In the genomic region with DNA sequence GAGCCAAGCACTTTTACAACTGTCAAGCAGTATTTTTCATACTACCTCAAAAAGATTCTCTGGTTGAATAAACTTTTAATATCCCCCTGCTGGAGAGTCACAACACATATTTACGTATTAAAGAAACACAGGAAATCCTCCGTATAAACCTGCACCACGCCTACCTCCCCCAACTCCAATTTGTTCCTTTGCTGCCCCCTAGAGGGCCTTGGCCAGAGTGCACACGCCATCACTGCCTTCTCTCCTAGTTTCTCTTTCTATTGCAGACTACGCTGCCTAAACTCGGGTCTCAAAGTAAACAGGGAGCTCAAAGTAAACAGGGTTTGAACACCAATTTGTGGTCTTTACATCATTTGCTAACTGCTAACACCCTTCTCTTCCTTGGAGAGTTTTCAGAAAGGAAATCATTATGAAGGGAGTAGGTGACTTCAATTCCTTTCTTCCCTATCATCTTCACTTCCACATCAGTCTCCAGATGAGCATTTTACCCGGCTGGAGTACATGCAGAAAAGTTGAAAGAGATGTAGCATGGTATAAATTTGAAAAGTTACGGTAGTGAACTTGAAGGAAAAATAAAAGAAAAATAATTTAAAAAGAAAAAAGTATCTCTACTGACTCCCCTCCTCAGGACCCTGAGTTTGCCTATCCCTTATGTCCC, we compare ENCODE assay signal across 11 cellular contexts. TPM values are rescaled to one million over a fixed set of nuclear protein-coding genes. Genes with fewer than 3 reads are reported as not detected.
A peak's percentile ranks its signal among the peaks of the same experiment; 100 is the strongest.
DNase-seq lines count a peak whose midpoint lies in the region; ATAC-seq, FAIRE-seq and TF ChIP-seq lines count a peak whose summit lies in the region.
"Not testable (repeated sequence)": the region's sequence is repeated elsewhere in the genome, so short reads cannot be mapped to it uniquely, and the experiment has no call there.
"Had no signal": no experiment of that assay in that cellular context is flagged by ENCODE, and none has a peak within 500 bp of the region (broad histone marks: within the 10 kb centered on the region; RNA-seq: fewer than 3 reads in every experiment).

No MANE protein-coding gene starts in this region.

- H3K4me1 Mint-ChIP-seq in naive thymus-derived CD8-positive, alpha-beta T cell: not testable (repeated sequence)

- RAD21 ChIA-PET in GM12878 (lab: Charles Lee; ENCODE audit: unreplicated experiment): not testable (repeated sequence)

- ATAC-seq in DND-41 (ENCODE audit: insufficient read depth, low read depth) (peak; percentile 98), GM19035 (IDR thresholded peaks at IDR 0.05; ENCODE audit: unreplicated experiment) (peak; percentile 100), GM21528 (IDR thresholded peaks at IDR 0.05; ENCODE audit: low FRiP score, unreplicated experiment) (peak; percentile 100), HG02870 (IDR thresholded peaks at IDR 0.05; ENCODE audit: unreplicated experiment) (peak; percentile 100), HG03280 (IDR thresholded peaks at IDR 0.05; ENCODE audit: unreplicated experiment) (peak; percentile 98), GM12878 (peak; percentile 91)
- ATAC-seq in naive thymus-derived CD8-positive, alpha-beta T cell: peak; percentile 69 to 91

- H2AFZ ChIP-seq in DND-41 (ENCODE audit: low read depth, low read length); GM12878 (ENCODE audit: control insufficient read depth, low read depth, low read length): not testable (repeated sequence)
- 0 out of 2 replicates have a peak overlapping the region, but pooled peaks have one; percentile 46 for H2AFZ ChIP-seq in OCI-LY7 (ENCODE audit: low read length)

- SMC1A ChIA-PET in GM12878 (lab: Charles Lee; ENCODE audit: uncharacterized antibody, unreplicated experiment): not testable (repeated sequence)

- H3K27ac Mint-ChIP-seq in naive thymus-derived CD8-positive, alpha-beta T cell: not testable (repeated sequence)

- not testable (repeated sequence) for H3K27me3 ChIP-seq in DND-41 (ENCODE audit: insufficient read depth, low read length, poor library complexity); GM12878 (replicated peaks in 1 of 2; ENCODE audit: control insufficient read depth in 2 of 2, insufficient read depth in 2 of 2, low read length in 1 of 2)

- POLR2A ChIA-PET in OCI-LY7 (lab: Charles Lee); GM12878 (lab: Charles Lee); naive thymus-derived CD8-positive, alpha-beta T cell (lab: Charles Lee): not testable (repeated sequence)

- TF ChIP-seq RAD21 in GM12878 (IDR thresholded peaks at IDR 0.05; ENCODE audit: insufficient read depth, low read depth, low read length): not testable (repeated sequence)

- CTCF ChIA-PET in OCI-LY7 (lab: Charles Lee; ENCODE audit: unreplicated experiment); GM12878 (lab: Yijun Ruan, JAX): not testable (repeated sequence)

- TF ChIP-seq CTCF in DND-41 (IDR thresholded peaks at IDR 0.05; ENCODE audit: borderline replicate concordance, extremely low read depth, low read length, poor library complexity, severe bottlenecking); OCI-LY7 (conservative IDR thresholded peaks at IDR 0.05; ENCODE audit: low read length); GM12878 (IDR thresholded peaks at IDR 0.05 in 2 of 3, conservative IDR thresholded peaks at IDR 0.05 in 1 of 3; ENCODE audit: control insufficient read depth in 2 of 3, extremely low read depth in 1 of 3, insufficient read depth in 1 of 3, low read depth in 3 of 3, low read length in 3 of 3): not testable (repeated sequence)

- peak overlapping the region; percentile 47; the same call in 1 of the 2 replicates for H3K4me2 ChIP-seq in DND-41 (ENCODE audit: insufficient read depth, low read length)
- not testable (repeated sequence) for H3K4me2 ChIP-seq in OCI-LY7 (ENCODE audit: low read length); GM12878 (ENCODE audit: control insufficient read depth, insufficient read depth)

- not testable (repeated sequence) for H3K27ac ChIP-seq in DND-41 (ENCODE audit: low read length); OCI-LY7 (ENCODE audit: low read depth, low read length, poor library complexity, severe bottlenecking); GM12878 (ENCODE audit: control insufficient read depth, insufficient read depth)

- H3K4me1 ChIP-seq in DND-41 (ENCODE audit: insufficient read depth, low read length); OCI-LY7 (ENCODE audit: insufficient read depth, low read length, poor library complexity, severe bottlenecking); GM12878 (ENCODE audit: control insufficient read depth, insufficient read depth, low read length): not testable (repeated sequence)

- H3K4me3 Mint-ChIP-seq in naive thymus-derived CD8-positive, alpha-beta T cell: peak overlapping the region in 2 of 10 donors; percentile 15 to 19

- not testable (repeated sequence) for H3K36me3 ChIP-seq in DND-41 (ENCODE audit: insufficient read depth, low read length); OCI-LY7 (ENCODE audit: insufficient read depth, low read length); GM12878 (ENCODE audit: control insufficient read depth in 2 of 2, insufficient read depth in 2 of 2, low read length in 1 of 2)

- H3K27me3 Mint-ChIP-seq in naive thymus-derived CD8-positive, alpha-beta T cell: not testable (repeated sequence)

- no CpG with 5 or more reads among the region's 8 CpGs for WGBS in GM12878 (ENCODE audit: insufficient coverage, insufficient replicate concordance, low lambda C conversion rate, missing lambda C conversion rate)

- not testable (repeated sequence) for H4K20me1 ChIP-seq in DND-41 (ENCODE audit: insufficient read depth, low read length); OCI-LY7 (ENCODE audit: insufficient read depth, low read length); GM12878 (ENCODE audit: control insufficient read depth, insufficient read depth)

- H3K36me3 Mint-ChIP-seq in naive thymus-derived CD8-positive, alpha-beta T cell: not testable (repeated sequence)

- H3K9me3 ChIP-seq in DND-41 (ENCODE audit: insufficient read depth, low read length, severe bottlenecking); OCI-LY7 (ENCODE audit: low read length); GM12878 (replicated peaks; ENCODE audit: control insufficient read depth, insufficient read depth, low read length): not testable (repeated sequence)

- not testable (repeated sequence) for H3K9me2 ChIP-seq in OCI-LY7 (ENCODE audit: insufficient read depth, low read length)

- not testable (repeated sequence) for H3K79me2 ChIP-seq in DND-41 (ENCODE audit: insufficient read depth, low read length); OCI-LY7 (ENCODE audit: insufficient read depth, low read depth, low read length); GM12878 (ENCODE audit: control insufficient read depth, insufficient read depth, low read length)

- H3K9me3 Mint-ChIP-seq in naive thymus-derived CD8-positive, alpha-beta T cell: not testable (repeated sequence)

- not testable (repeated sequence) for FAIRE-seq in GM12878 (lab: Jason Lieb, UNC)

- BruUV-seq in OCI-LY7 (replicated peaks; lab: Mats Ljungman, UMichigan); GM12878 (replicated peaks; lab: Mats Ljungman, UMichigan): not testable (repeated sequence)

- DNase-seq in DND-41; OCI-LY7 (ENCODE audit: low spot score); GM12878 (ENCODE audit: low read depth, low spot score); naive thymus-derived CD8-positive, alpha-beta T cell: not testable (repeated sequence)

- not testable (repeated sequence) for TF ChIP-seq EP300 in GM12878 (IDR thresholded peaks at IDR 0.05; ENCODE audit: borderline replicate concordance in 1 of 2, control insufficient read depth in 1 of 2, low read depth in 2 of 2, low read length in 2 of 2)

- not testable (repeated sequence) for H3K4me3 ChIP-seq in DND-41 (ENCODE audit: low read depth in 1 of 2, low read length in 2 of 2); OCI-LY7 (ENCODE audit: low read depth, low read length, poor library complexity, severe bottlenecking); GM12878

- in situ Hi-C loops in GM12878 (cut with MboI): not testable (repeated sequence)

- intact Hi-C loops in OCI-LY7 (cut with micrococcal nuclease; ENCODE audit: unreplicated experiment); GM12878 (cut with micrococcal nuclease; ENCODE audit: unreplicated experiment): not testable (repeated sequence)

- not testable (repeated sequence) for TF ChIP-seq POLR2A in GM12878 (IDR thresholded peaks at IDR 0.05; ENCODE audit: low read depth, low read length)

- H3K9ac ChIP-seq in DND-41 (ENCODE audit: low read depth, low read length); GM12878 (ENCODE audit: control insufficient read depth, insufficient read depth, low read length): not testable (repeated sequence)

RNA-seq across cellular contexts. Expression of a gene that starts 8.2 kb away (rescaled TPM):
- not detected in 2 replicates for total RNA-seq in OCI-LY7 (2014; rRNA removed; shearing (Covaris generic))
- total RNA-seq in OCI-LY7 (2022): not detected in 2 replicates
- not detected in 2 replicates for total RNA-seq in GM12878 (2013; cell fraction: nucleolus; rRNA removed)
- not detected in 2 replicates for total RNA-seq in GM12878 (2014; rRNA removed)
- total RNA-seq in GM12878 (2014; rRNA removed; fragmentation: Illumina TruSeq; extraction: Trizol): not detected in 2 replicates
- not detected in 2 replicates for total RNA-seq in GM12878 (2021)
- not detected for polyA plus RNA-seq in GM12878 (2011; ENCODE audit: low read depth)
- polyA plus RNA-seq in GM12878 (2011; rRNA removed): not detected in 2 replicates
- not detected in 2 replicates for polyA plus RNA-seq in GM12878 (2011; cell fraction: cytosol; rRNA removed)
- polyA plus RNA-seq in GM12878 (2011; cell fraction: nucleus; rRNA removed): not detected in 2 replicates
- not detected in 2 replicates for polyA plus RNA-seq in GM12878 (2012)
- polyA plus RNA-seq in GM12878 (2014; fragmentation: Illumina TruSeq; extraction: Trizol): not detected in 2 replicates
- polyA plus RNA-seq in GM12878 (2014; fragmentation: Nextera tagmentation; extraction: Ambion mirVana): not detected
- not detected in 2 replicates for polyA plus RNA-seq in GM12878 (2014; rRNA removed)
- not detected for polyA plus RNA-seq in GM12878 (2016; fragmentation: Nextera tagmentation; extraction: Ambion mirVana)
- polyA minus RNA-seq in GM12878 (2011; rRNA and poly(A)+ RNA removed): not detected in 2 replicates
- not detected in 2 replicates for polyA minus RNA-seq in GM12878 (2011; cell fraction: cytosol; rRNA and poly(A)+ RNA removed)
- polyA minus RNA-seq in GM12878 (2011; cell fraction: nucleus; rRNA and poly(A)+ RNA removed): not detected in 2 replicates
- total RNA-seq in naive thymus-derived CD8-positive, alpha-beta T cell: not detected
- polyA plus RNA-seq in naive thymus-derived CD8-positive, alpha-beta T cell: not detected
- total RNA-seq: dermis blood vessel endothelial cell, kidney had no signal
- polyA plus RNA-seq: heart right ventricle had no signal
